Comparison of ENCODE assay signal across 35 cellular contexts in genomic region chr9:73031350-73031749, GRCh38.
"Had no signal": no experiment of that assay in that cellular context is flagged by ENCODE, and none has a peak within 500 bp of the region (broad histone marks: within the 10 kb centered on the region; RNA-seq: fewer than 3 reads in every experiment).

No MANE protein-coding gene starts in this region.

- H3K27ac ChIP-seq: ascending aorta, body of pancreas, breast epithelium, Peyer's patch, SJSA1 had no signal

- H3K27me3 ChIP-seq: ascending aorta, body of pancreas, breast epithelium, Peyer's patch, SJSA1 had no signal

- ATAC-seq: activated CD4-positive, alpha-beta T cell treated with anti-CD3 and anti-CD28 coated beads for 36 hours; activated CD4-positive, CD25-positive, alpha-beta regulatory T cell treated with anti-CD3 and anti-CD28 coated beads, Interleukin-2, amount 50 U/mL, for 24 hours; activated CD8-positive, alpha-beta T cell treated with anti-CD3 and anti-CD28 coated beads, Interleukin-2, amount 10 ng/mL, durations not matched to agents 7 days and 5 days; body of pancreas; WTC11 had no signal

- H3K4me3 ChIP-seq: ascending aorta, body of pancreas, breast epithelium, Peyer's patch, SJSA1 had no signal

- DNase-seq: activated CD4-positive, alpha-beta T cell treated with anti-CD3 and anti-CD28 coated beads for 36 hours; activated CD4-positive, alpha-beta T cell treated with anti-CD3 and anti-CD28 coated beads, Interleukin-2, amount 10 ng/mL, durations not matched to agents 7 days and 5 days; activated CD4-positive, alpha-beta T cell treated with anti-CD3 and anti-CD28 coated beads, Interleukin-2, amount 50 U/mL, for 48 hours; activated CD8-positive, alpha-beta T cell treated with anti-CD3 and anti-CD28 coated beads, Interleukin-2, amount 10 ng/mL, durations not matched to agents 7 days and 5 days; activated gamma-delta T cell; activated naive CD4-positive, alpha-beta T cell treated with Interleukin-2 at 50 U/mL for 16 hours; activated naive CD8-positive, alpha-beta T cell treated with anti-CD3 and anti-CD28 coated beads, Interleukin-2, amount 10 ng/mL, durations not matched to agents 7 days and 5 days; activated T-cell treated with anti-CD3 and anti-CD28 coated beads, Interleukin-2, amount 50 U/mL, for 24 hours; amygdala; body of pancreas; Kasumi-1; KG1; MM.1S; NCI-H1105; NCI-H1417 treated with DMSO at 0.1 percent for 48 hours; NCI-H187 treated with DMSO at 0.1 percent for 48 hours; NCI-H2081; NCI-H226; NCI-H446 treated with DMSO at 0.1 percent for 48 hours; NCI-H524; NCI-H69; NCI-H82; Peyer's patch; RPMI8226; SHP77 treated with DMSO at 0.1 percent for 48 hours; SK-N-SH had no signal

- H3K27ac Mint-ChIP-seq: activated CD4-positive, alpha-beta T cell treated with anti-CD3 and anti-CD28 coated beads for 36 hours; activated CD4-positive, alpha-beta T cell treated with anti-CD3 and anti-CD28 coated beads, Interleukin-2, amount 10 ng/mL, durations not matched to agents 7 days and 5 days; activated CD8-positive, alpha-beta T cell treated with anti-CD3 and anti-CD28 coated beads, Interleukin-2, amount 10 ng/mL, durations not matched to agents 7 days and 5 days; activated naive CD4-positive, alpha-beta T cell treated with anti-CD3 and anti-CD28 coated beads, Interleukin-2, amount 50 U/mL, for 24 hours; activated naive CD8-positive, alpha-beta T cell treated with anti-CD3 and anti-CD28 coated beads, Interleukin-2, amount 10 ng/mL, durations not matched to agents 7 days and 5 days; activated T-cell treated with anti-CD3 and anti-CD28 coated beads, Interleukin-2, amount 50 U/mL, for 24 hours; activated T-helper 2 cell treated with anti-CD3 and anti-CD28 coated beads, Interferon-gamma antibody, Interleukin-2, Interleukin-4, amounts not matched to agents 10 μg/mL and 5 μg/mL and 100 μg/mL, durations not matched to agents 14 hours and 24 hours and 36 hours; T-helper 1 cell treated with Interleukin-12 subunit alpha and Interleukin-12 subunit beta and Interleukin-4 antibody, amounts not matched to agents 30 μg/mL and 1 μg/mL, for 36 hours; T-helper 2 cell treated with Interferon-gamma antibody and Interleukin-4, amounts not matched to agents 5 μg/mL and 100 μg/mL, for 36 hours; WTC11 had no signal

- H3K4me3 Mint-ChIP-seq: activated CD4-positive, alpha-beta T cell treated with anti-CD3 and anti-CD28 coated beads for 36 hours; activated CD4-positive, alpha-beta T cell treated with anti-CD3 and anti-CD28 coated beads, Interleukin-2, amount 10 ng/mL, durations not matched to agents 7 days and 5 days; activated CD8-positive, alpha-beta T cell treated with anti-CD3 and anti-CD28 coated beads, Interleukin-2, amount 10 ng/mL, durations not matched to agents 7 days and 5 days; activated naive CD4-positive, alpha-beta T cell treated with anti-CD3 and anti-CD28 coated beads, Interleukin-2, amount 50 U/mL, for 24 hours; activated naive CD8-positive, alpha-beta T cell treated with anti-CD3 and anti-CD28 coated beads, Interleukin-2, amount 10 ng/mL, durations not matched to agents 7 days and 5 days; activated T-cell treated with anti-CD3 and anti-CD28 coated beads, Interleukin-2, amount 50 U/mL, for 24 hours; T-helper 1 cell treated with Interleukin-12 subunit alpha and Interleukin-12 subunit beta and Interleukin-4 antibody, amounts not matched to agents 30 μg/mL and 1 μg/mL, for 36 hours; T-helper 2 cell treated with Interferon-gamma antibody and Interleukin-4, amounts not matched to agents 5 μg/mL and 100 μg/mL, for 36 hours; WTC11 had no signal

- H3K36me3 Mint-ChIP-seq: activated naive CD4-positive, alpha-beta T cell treated with anti-CD3 and anti-CD28 coated beads, Interleukin-2, amount 50 U/mL, for 24 hours; activated naive CD8-positive, alpha-beta T cell treated with anti-CD3 and anti-CD28 coated beads, Interleukin-2, amount 10 ng/mL, durations not matched to agents 7 days and 5 days; WTC11 had no signal

- H3K9me3 ChIP-seq: ascending aorta, body of pancreas, breast epithelium, Peyer's patch, SJSA1, SK-N-SH had no signal

- H3K9ac ChIP-seq: SK-N-SH had no signal

- H3K4me1 ChIP-seq: body of pancreas, breast epithelium, Peyer's patch, SJSA1 had no signal

- H3K9me3 Mint-ChIP-seq: activated CD4-positive, alpha-beta T cell treated with anti-CD3 and anti-CD28 coated beads, Interleukin-2, amount 10 ng/mL, durations not matched to agents 7 days and 5 days; activated naive CD4-positive, alpha-beta T cell treated with anti-CD3 and anti-CD28 coated beads, Interleukin-2, amount 50 U/mL, for 24 hours; activated naive CD8-positive, alpha-beta T cell treated with anti-CD3 and anti-CD28 coated beads, Interleukin-2, amount 10 ng/mL, durations not matched to agents 7 days and 5 days; activated T-cell treated with anti-CD3 and anti-CD28 coated beads, Interleukin-2, amount 50 U/mL, for 24 hours; activated T-helper 2 cell treated with anti-CD3 and anti-CD28 coated beads, Interferon-gamma antibody, Interleukin-2, Interleukin-4, amounts not matched to agents 10 μg/mL and 5 μg/mL and 100 μg/mL, durations not matched to agents 14 hours and 24 hours and 36 hours; T-helper 1 cell treated with Interleukin-12 subunit alpha and Interleukin-12 subunit beta and Interleukin-4 antibody, amounts not matched to agents 30 μg/mL and 1 μg/mL, for 36 hours; T-helper 2 cell treated with Interferon-gamma antibody and Interleukin-4, amounts not matched to agents 5 μg/mL and 100 μg/mL, for 36 hours; WTC11 had no signal

- H3K4me2 ChIP-seq: SK-N-SH had no signal

- H3K36me3 ChIP-seq: ascending aorta, breast epithelium, Peyer's patch, SJSA1 had no signal

- H3K4me1 Mint-ChIP-seq: activated CD4-positive, alpha-beta T cell treated with anti-CD3 and anti-CD28 coated beads for 36 hours; activated CD4-positive, alpha-beta T cell treated with anti-CD3 and anti-CD28 coated beads, Interleukin-2, amount 10 ng/mL, durations not matched to agents 7 days and 5 days; activated naive CD4-positive, alpha-beta T cell treated with anti-CD3 and anti-CD28 coated beads, Interleukin-2, amount 50 U/mL, for 24 hours; activated naive CD8-positive, alpha-beta T cell treated with anti-CD3 and anti-CD28 coated beads, Interleukin-2, amount 10 ng/mL, durations not matched to agents 7 days and 5 days; WTC11 had no signal
